Comparison of ENCODE assay signal across 9 cellular contexts in genomic region chr3:57949779-57950618, GRCh38. TPM values are rescaled to one million over a fixed set of nuclear protein-coding genes. Genes with fewer than 3 reads are reported as not detected.
DNase-seq lines count a peak whose midpoint lies in the region; ATAC-seq and TF ChIP-seq lines count a peak whose summit lies in the region.
"Had no signal": no experiment of that assay in that cellular context is flagged by ENCODE, and none has a peak within 500 bp of the region (broad histone marks: within the 10 kb centered on the region; RNA-seq: fewer than 3 reads in every experiment).

No MANE protein-coding gene starts in this region.

- ATAC-seq in heart right ventricle: peak in 3 of 8 donors; percentile 34 to 43 (median 36)
- ATAC-seq in HG03095 (IDR thresholded peaks at IDR 0.05; ENCODE audit: unreplicated experiment): no peak
- no peak for ATAC-seq in HG03442 (IDR thresholded peaks at IDR 0.05; ENCODE audit: unreplicated experiment)
- ATAC-seq: activated CD8-positive, alpha-beta T cell treated with anti-CD3 and anti-CD28 coated beads, Interleukin-2, amount 10 ng/mL, durations not matched to agents 7 days and 5 days had no signal

- 80 to 82% methylated on average over 7 of the region's 7 CpGs for WGBS in heart right ventricle, 2 donors
- 79 to 88% (median 83%) methylated on average over 7 of the region's 7 CpGs for WGBS in spleen, 5 donors

- DNase-seq in H4 (ENCODE audit: low spot score) (peak; percentile 25), heart right ventricle (peak in 1 of 2 donors; percentile 43), spleen (peak; percentile 45), GOT3 (lab: John Stamatoyannopoulos, UW) (no peak)
- DNase-seq in effector CD4-positive, alpha-beta T cell: no peak
- DNase-seq: activated CD8-positive, alpha-beta T cell treated with anti-CD3 and anti-CD28 coated beads, Interleukin-2, amount 10 ng/mL, durations not matched to agents 7 days and 5 days had no signal

- H3K9me3 ChIP-seq in heart right ventricle (no peaks in the 10 kb centered on the region), spleen (no peaks in the 10 kb centered on the region)

- TF ChIP-seq CTCF in WI38 (IDR thresholded peaks at IDR 0.05; ENCODE audit: low read depth, low read length): peak; percentile 14; the same call in 1 of the 2 replicates
- peak in 5 of 9 donors; percentile 26 to 41 (median 36) for TF ChIP-seq CTCF in heart right ventricle (IDR thresholded peaks at IDR 0.05)
- TF ChIP-seq CTCF in spleen (IDR thresholded peaks at IDR 0.05 in 8 of 11, conservative IDR thresholded peaks at IDR 0.05 in 3 of 11): no peak

- H3K4me1 ChIP-seq in heart right ventricle: peaks cover 3 to 54% (median 40%) of the 10 kb centered on the region in 9 donors
- H3K4me1 ChIP-seq in spleen: peaks cover 20 to 43% (median 30%) of the 10 kb centered on the region in 6 donors

- H3K27me3 ChIP-seq in heart right ventricle: no peaks in the 10 kb centered on the region
- no peaks in the 10 kb centered on the region for H3K27me3 ChIP-seq in spleen (replicated peaks in 1 of 7)

- H3K36me3 ChIP-seq in heart right ventricle (no peaks in the 10 kb centered on the region), spleen (no peaks in the 10 kb centered on the region)

- intact Hi-C loops in heart right ventricle (cut with DNase I): loop anchor here in 3 of 10 donors (5.0 to 10.0 kb wide), 4 partner anchors 55 to 217 kb away; partner anchors contain the start of gene FLNB (in 2 of the 3)
- intact Hi-C loops in spleen (cut with DNase I; ENCODE audit: low total_unique reads): no loop called here

- no peak overlapping the region for H3K4me3 ChIP-seq in WI38 (ENCODE audit: low read depth, low read length)
- H3K4me3 ChIP-seq in heart right ventricle: no peak overlapping the region
- H3K4me3 ChIP-seq in spleen: no peak overlapping the region

- H3K27ac ChIP-seq in heart right ventricle (peak overlapping the region in 9 of 10 donors; percentile 20 to 97 (median 93)), spleen (peak overlapping the region in 3 of 8 donors; percentile 7 to 82 (median 62))

- no peak for TF ChIP-seq POLR2A in spleen (IDR thresholded peaks at IDR 0.05)

RNA-seq across cellular contexts. Expression of gene FLNB, which starts 58.2 kb away (rescaled TPM):
- total RNA-seq in H4 (2014; rRNA removed; shearing (Covaris generic)): 47.2 and 57.1 TPM in 2 replicates
- total RNA-seq in heart right ventricle (10 to 100 TPM; 27.4 to 61.8 (median 38.6) TPM), spleen (100 to 1,000 TPM in 4 of 7 donors, 10 to 100 TPM in 3; 77.5 to 163 (median 111) TPM)
- polyA plus RNA-seq in heart right ventricle (10 to 100 TPM; 35.0 to 65.3 TPM), spleen (10 to 100 TPM; 38.9 to 70.3 (median 49.4) TPM)

Comparison
In these comparisons a context has a peak if more than half of its experiments do, and no peak if none do; other contexts are left out.
1. DNase-seq: peak in H4 (single experiment) and spleen (single experiment); none in GOT3 (single experiment) and effector CD4-positive, alpha-beta T cell (single experiment).
2. CTCF ChIP-seq: peak in WI38 (single experiment) and heart right ventricle (5 of 9); none in spleen (0 of 11).